1 cellular context compared by ENCODE assay signal in genomic region chr12:76158518-76159321, GRCh38.
A peak's percentile ranks its signal among the peaks of the same experiment; 100 is the strongest.
TF ChIP-seq lines count a peak whose summit lies in the region.

No MANE protein-coding gene starts in this region.

TF ChIP-seq in K562, 482 proteins besides CTCF, POLR2A, EP300 and RAD21 (continued from another document):
- TF ChIP-seq, protein P1, sequence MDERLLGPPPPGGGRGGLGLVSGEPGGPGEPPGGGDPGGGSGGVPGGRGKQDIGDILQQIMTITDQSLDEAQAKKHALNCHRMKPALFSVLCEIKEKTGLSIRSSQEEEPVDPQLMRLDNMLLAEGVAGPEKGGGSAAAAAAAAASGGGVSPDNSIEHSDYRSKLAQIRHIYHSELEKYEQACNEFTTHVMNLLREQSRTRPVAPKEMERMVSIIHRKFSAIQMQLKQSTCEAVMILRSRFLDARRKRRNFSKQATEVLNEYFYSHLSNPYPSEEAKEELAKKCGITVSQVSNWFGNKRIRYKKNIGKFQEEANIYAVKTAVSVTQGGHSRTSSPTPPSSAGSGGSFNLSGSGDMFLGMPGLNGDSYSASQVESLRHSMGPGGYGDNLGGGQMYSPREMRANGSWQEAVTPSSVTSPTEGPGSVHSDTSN (CRISPR knock-in tag; IDR thresholded peaks at IDR 0.05; ENCODE audit: low read depth) = no peak
- TF ChIP-seq, protein P1 (tag; conservative IDR thresholded peaks at IDR 0.05; ENCODE audit: low read depth) = peak; percentile 80
- TF ChIP-seq ZNF212 (CRISPR knock-in tag; IDR thresholded peaks at IDR 0.05) (no peak), DNMT1 (IDR thresholded peaks at IDR 0.05) (no peak), TEAD1 (CRISPR knock-in tag; IDR thresholded peaks at IDR 0.05) (peak; percentile 18 to 50; a peak in 2 of 4 replicates), NELFE (IDR thresholded peaks at IDR 0.05; ENCODE audit: insufficient read depth, insufficient read length) (no peak), ZBTB8A (IDR thresholded peaks at IDR 0.05; ENCODE audit: partially characterized antibody) (no peak), EHMT2 (IDR thresholded peaks at IDR 0.05) (peak; percentile 74; the same call in 1 of the 2 replicates), GTF2E2 (tag; IDR thresholded peaks at IDR 0.05) (no peak), ZNF263 (CRISPR knock-in tag; IDR thresholded peaks at IDR 0.05; ENCODE audit: borderline replicate concordance) (no peak), PPARD (CRISPR knock-in tag; IDR thresholded peaks at IDR 0.05) (no peak), RHOXF2B (CRISPR knock-in tag; conservative IDR thresholded peaks at IDR 0.05) (no peak), BCOR (IDR thresholded peaks at IDR 0.05) (no peak), CBX1 (IDR thresholded peaks at IDR 0.05; ENCODE audit: low read depth) (no peak; the same call in 1 of the 2 replicates), ETV6 (IDR thresholded peaks at IDR 0.05; ENCODE audit: borderline replicate concordance in 1 of 2, low read depth in 2 of 2, low read length in 1 of 2) (no peak), ETV6 (CRISPR knock-in tag; IDR thresholded peaks at IDR 0.05; ENCODE audit: borderline replicate concordance) (no peak), ZNF586 (CRISPR knock-in tag; conservative IDR thresholded peaks at IDR 0.05) (no peak), ZBED1 (IDR thresholded peaks at IDR 0.05) (no peak), ZBTB33 (CRISPR knock-in tag; IDR thresholded peaks at IDR 0.05) (peak; percentile 68; the same call in 1 of the 2 replicates), ZNF668 (CRISPR knock-in tag; IDR thresholded peaks at IDR 0.05) (no peak), NFRKB (IDR thresholded peaks at IDR 0.05; ENCODE audit: low read depth) (no peak), XRCC4 (IDR thresholded peaks at IDR 0.05; ENCODE audit: extremely low read depth, insufficient read depth, insufficient read length) (no peak), DACH1 (IDR thresholded peaks at IDR 0.05; ENCODE audit: partially characterized antibody) (no peak), FOXM1 (IDR thresholded peaks at IDR 0.05; ENCODE audit: low read depth) (0 out of 2 replicates have a peak, but pooled peaks have one; percentile 30), FOXM1 (CRISPR knock-in tag; IDR thresholded peaks at IDR 0.05; ENCODE audit: low read depth) (no peak), MYC (IDR thresholded peaks at IDR 0.05; ENCODE audit: low read depth, low read length) (0 out of 2 replicates have a peak, but pooled peaks have one; percentile 20), MYC (CRISPR knock-in tag; IDR thresholded peaks at IDR 0.05; ENCODE audit: borderline replicate concordance, low read depth) (no peak), FOXJ3 (CRISPR knock-in tag; IDR thresholded peaks at IDR 0.05) (no peak), ZBTB43 (CRISPR knock-in tag; IDR thresholded peaks at IDR 0.05) (no peak), ARID1B (IDR thresholded peaks at IDR 0.05) (peak; percentile 35; the same call in 1 of the 2 replicates), ZNF449 (CRISPR knock-in tag; IDR thresholded peaks at IDR 0.05) (no peak), SREBF1 (IDR thresholded peaks at IDR 0.05; ENCODE audit: borderline replicate concordance, low read depth, low read length) (no peak), TRIM28 (IDR thresholded peaks at IDR 0.05) (no peak), RCOR1 (IDR thresholded peaks at IDR 0.05; ENCODE audit: borderline replicate concordance in 1 of 2, low read depth in 2 of 2, low read length in 2 of 2) (peak; percentile 17 to 50; a peak in 1 of 4 replicates), ZNF316 (IDR thresholded peaks at IDR 0.05) (peak; percentile 78), ZNF766 (CRISPR knock-in tag; conservative IDR thresholded peaks at IDR 0.05) (no peak), PRMT5 (CRISPR knock-in tag; IDR thresholded peaks at IDR 0.05) (no peak), MAFG (tag; conservative IDR thresholded peaks at IDR 0.05) (peak; percentile 74), LCOR (CRISPR knock-in tag; IDR thresholded peaks at IDR 0.05) (no peak), ZBTB7A (IDR thresholded peaks at IDR 0.05; ENCODE audit: borderline replicate concordance, control insufficient read depth, low read depth, low read length) (no peak), ZNF232 (CRISPR knock-in tag; IDR thresholded peaks at IDR 0.05) (no peak), YBX1 (IDR thresholded peaks at IDR 0.05) (no peak), XRCC5 (IDR thresholded peaks at IDR 0.05; ENCODE audit: low read depth, low read length) (peak; percentile 70; the same call in 1 of the 2 replicates), CC2D1A (IDR thresholded peaks at IDR 0.05) (peak; percentile 66), ZNF3 (CRISPR knock-in tag; IDR thresholded peaks at IDR 0.05) (no peak), ZNF277 (CRISPR knock-in tag; IDR thresholded peaks at IDR 0.05; ENCODE audit: borderline replicate concordance) (no peak), CHCHD3 (CRISPR knock-in tag; IDR thresholded peaks at IDR 0.05) (no peak), POLR2G (IDR thresholded peaks at IDR 0.05; ENCODE audit: low read depth, low read length) (no peak), SMARCB1 (IDR thresholded peaks at IDR 0.05; ENCODE audit: insufficient read length, low read depth) (no peak), HDAC2 (IDR thresholded peaks at IDR 0.05) (0 out of 2 replicates have a peak, but pooled peaks have one; percentile 40), CBFB (CRISPR knock-in tag; IDR thresholded peaks at IDR 0.05) (no peak), ZZZ3 (IDR thresholded peaks at IDR 0.05) (no peak), MCM5 (IDR thresholded peaks at IDR 0.05; ENCODE audit: low read depth) (no peak)
- TF ChIP-seq, protein P2, sequence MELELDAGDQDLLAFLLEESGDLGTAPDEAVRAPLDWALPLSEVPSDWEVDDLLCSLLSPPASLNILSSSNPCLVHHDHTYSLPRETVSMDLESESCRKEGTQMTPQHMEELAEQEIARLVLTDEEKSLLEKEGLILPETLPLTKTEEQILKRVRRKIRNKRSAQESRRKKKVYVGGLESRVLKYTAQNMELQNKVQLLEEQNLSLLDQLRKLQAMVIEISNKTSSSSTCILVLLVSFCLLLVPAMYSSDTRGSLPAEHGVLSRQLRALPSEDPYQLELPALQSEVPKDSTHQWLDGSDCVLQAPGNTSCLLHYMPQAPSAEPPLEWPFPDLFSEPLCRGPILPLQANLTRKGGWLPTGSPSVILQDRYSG (tag; conservative IDR thresholded peaks at IDR 0.05; ENCODE audit: low read depth) = no peak
- TF ChIP-seq, protein P3, sequence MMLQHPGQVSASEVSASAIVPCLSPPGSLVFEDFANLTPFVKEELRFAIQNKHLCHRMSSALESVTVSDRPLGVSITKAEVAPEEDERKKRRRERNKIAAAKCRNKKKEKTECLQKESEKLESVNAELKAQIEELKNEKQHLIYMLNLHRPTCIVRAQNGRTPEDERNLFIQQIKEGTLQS (IDR thresholded peaks at IDR 0.05) = peak; percentile 54; the same call in 1 of the 2 replicates
- TF ChIP-seq, protein P3 (CRISPR knock-in tag; conservative IDR thresholded peaks at IDR 0.05) = 0 out of 2 replicates have a peak, but pooled peaks have one; percentile 64
- TF ChIP-seq, protein P4, sequence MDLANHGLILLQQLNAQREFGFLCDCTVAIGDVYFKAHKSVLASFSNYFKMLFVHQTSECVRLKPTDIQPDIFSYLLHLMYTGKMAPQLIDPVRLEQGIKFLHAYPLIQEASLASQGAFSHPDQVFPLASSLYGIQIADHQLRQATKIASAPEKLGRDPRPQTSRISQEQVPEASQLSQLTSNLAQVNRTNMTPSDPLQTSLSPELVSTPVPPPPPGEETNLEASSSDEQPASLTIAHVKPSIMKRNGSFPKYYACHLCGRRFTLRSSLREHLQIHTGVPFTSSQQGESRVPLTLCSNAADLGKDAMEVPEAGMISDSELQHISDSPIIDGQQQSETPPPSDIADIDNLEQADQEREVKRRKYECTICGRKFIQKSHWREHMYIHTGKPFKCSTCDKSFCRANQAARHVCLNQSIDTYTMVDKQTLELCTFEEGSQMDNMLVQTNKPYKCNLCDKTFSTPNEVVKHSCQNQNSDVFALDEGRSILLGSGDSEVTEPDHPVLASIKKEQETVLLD (IDR thresholded peaks at IDR 0.05) = no peak
